8 cellular contexts compared by ENCODE assay signal in genomic region chr1:243850013-243850367, GRCh38. TPM values are rescaled to one million over a fixed set of nuclear protein-coding genes. Genes with fewer than 3 reads are reported as not detected.
DNase-seq lines count a peak whose midpoint lies in the region; ATAC-seq and TF ChIP-seq lines count a peak whose summit lies in the region.

Gene AKT3 (minus strand): TSS chr1:243850243. CDS start chr1:243843170, 7,073 bp downstream.

- peak within 1 kb of the TSS; percentile 99 for H3K27ac Mint-ChIP-seq in GM23338
- peak within 1 kb of the TSS; percentile 97 to 99 for H3K27ac Mint-ChIP-seq in natural killer cell

- H3K27me3 Mint-ChIP-seq in GM23338 (ENCODE audit: insufficient read depth, low read depth, poor library complexity) (peaks cover 8% of the 10 kb centered on the region), natural killer cell (ENCODE audit: low read depth in 2 of 2) (peaks cover under 1 to 3% of the 10 kb centered on the region in 2 donors)

- H3K27ac ChIP-seq in GM23338 (ENCODE audit: low read depth): peak within 1 kb of the TSS; percentile 91
- peak within 1 kb of the TSS; percentile 98 for H3K27ac ChIP-seq in SJSA1

- peak within 1 kb of the TSS; percentile 97 for H3K4me3 Mint-ChIP-seq in GM23338
- H3K4me3 Mint-ChIP-seq in natural killer cell: peak within 1 kb of the TSS; percentile 99

- H4K20me1 ChIP-seq in GM23338 (replicated peaks; ENCODE audit: insufficient read depth): no peaks in the 10 kb centered on the region

- H3K79me2 ChIP-seq in GM23338 (replicated peaks; ENCODE audit: insufficient read depth): peaks cover 36% of the 10 kb centered on the region

- H3F3A ChIP-seq in GM23338 (replicated peaks; ENCODE audit: low read depth): no peaks in the 10 kb centered on the region

- ATAC-seq in GM23338: peak; percentile 29
- peak; percentile 84 for ATAC-seq in esophagus mucosa
- no peak for ATAC-seq in natural killer cell
- no peak for ATAC-seq in HG02973 (IDR thresholded peaks at IDR 0.05; ENCODE audit: unreplicated experiment)

- H3K36me3 ChIP-seq in GM23338 (ENCODE audit: insufficient read depth) (no peaks in the 10 kb centered on the region), SJSA1 (peaks cover 6% of the 10 kb centered on the region)

- H3K27me3 ChIP-seq in GM23338 (ENCODE audit: insufficient read depth): no peaks in the 10 kb centered on the region
- H3K27me3 ChIP-seq in SJSA1 (replicated peaks): no peaks in the 10 kb centered on the region

- peak within 1 kb of the TSS; percentile 43 for H2AFZ ChIP-seq in GM23338

- H3K9me3 ChIP-seq in SJSA1 (replicated peaks): no peaks in the 10 kb centered on the region

- intact Hi-C loops in natural killer cell (cut with micrococcal nuclease): loop anchor here (1.0 to 10.0 kb wide), 2 partner anchors 137 to 595 kb away; partner anchors contain the start of genes CEP170 and SDCCAG8

- DNase-seq in GM23338 (ENCODE audit: low spot score) (peak; percentile 84), SJSA1 (ENCODE audit: low read depth in 1 of 2, low spot score in 2 of 2) (peak in 1 of 2 experiments; percentile 86), natural killer cell (no peak), NCI-H1417 treated with DMSO at 0.1 percent for 48 hours (lab: John Stamatoyannopoulos, UW) (no peak), NCI-H146 (lab: John Stamatoyannopoulos, UW) (no peak)
- DNase-seq in effector CD4-positive, alpha-beta T cell: no peak

- TF ChIP-seq CTCF in GM23338 (conservative IDR thresholded peaks at IDR 0.05; ENCODE audit: low read depth in 2 of 2) (no peak), natural killer cell (IDR thresholded peaks at IDR 0.05) (no peak)

- H3K9me3 Mint-ChIP-seq in GM23338 (no peaks in the 10 kb centered on the region; the same call in 2 of the 3 replicates), natural killer cell (no peaks in the 10 kb centered on the region)

- peak within 1 kb of the TSS; percentile 74 for H3K4me2 ChIP-seq in GM23338

- peak within 1 kb of the TSS; percentile 60 for H3K4me3 ChIP-seq in GM23338
- H3K4me3 ChIP-seq in SJSA1: peak within 1 kb of the TSS; percentile 86

- H3K9me2 ChIP-seq in GM23338 (ENCODE audit: insufficient read depth): no peaks in the 10 kb centered on the region

- H3K4me1 ChIP-seq in GM23338 (ENCODE audit: insufficient read depth) (0 out of 2 replicates have a peak, but pooled peaks cover 9% of the 10 kb centered on the region), SJSA1 (replicated peaks) (peaks cover 20% of the 10 kb centered on the region)

- H3K4me1 Mint-ChIP-seq in GM23338 (peaks cover 19% of the 10 kb centered on the region), natural killer cell (peaks cover 26 to 30% of the 10 kb centered on the region in 2 donors)

- H3K36me3 Mint-ChIP-seq in GM23338 (ENCODE audit: low read depth) (no peaks in the 10 kb centered on the region; the same call in 2 of the 3 replicates), natural killer cell (no peaks in the 10 kb centered on the region)

TF ChIP-seq in GM23338, 12 proteins besides CTCF, POLR2A, EP300 and RAD21 (continues in another document):
- TF ChIP-seq STAT1 (IDR thresholded peaks at IDR 0.05; ENCODE audit: unreplicated experiment) (no peak), ZNF114 (CRISPR knock-in tag; IDR thresholded peaks at IDR 0.05) (no peak), POLR2AphosphoS5 (IDR thresholded peaks at IDR 0.05; ENCODE audit: low read depth) (no peak), NANOG (IDR thresholded peaks at IDR 0.05; ENCODE audit: borderline replicate concordance) (no peak), EZH2phosphoT487 (IDR thresholded peaks at IDR 0.05; ENCODE audit: unreplicated experiment) (no peak), JUNB (IDR thresholded peaks at IDR 0.05; ENCODE audit: unreplicated experiment) (no peak), ETS1 (IDR thresholded peaks at IDR 0.05) (no peak), ZNF462 (CRISPR knock-in tag; IDR thresholded peaks at IDR 0.05) (no peak)

RNA-seq across cellular contexts. Expression of gene AKT3, which starts in this region (rescaled TPM):
- total RNA-seq in GM23338 (2014; rRNA removed; shearing (Covaris generic)): 18.5 and 22.6 TPM in 2 replicates
- polyA plus RNA-seq in GM23338 (2016; fragmentation: Nextera tagmentation; extraction: Ambion mirVana): 4.5 and 5.9 TPM in 2 replicates
- 33.7 and 55.0 TPM in 2 replicates for total RNA-seq in SJSA1 (2014; rRNA removed; shearing (Covaris generic))
- total RNA-seq in esophagus mucosa (4.1 TPM), natural killer cell (100 to 1,000 TPM; 135 to 157 (median 136) TPM)

Comparison
In these comparisons a context has a peak if more than half of its experiments do, and no peak if none do; other contexts are left out.
1. ATAC-seq: peak in GM23338 (single experiment) and esophagus mucosa (single experiment); none in natural killer cell (0 of 3) and HG02973 (single experiment).